15 cellular contexts compared by ENCODE assay signal in the genomic region with DNA sequence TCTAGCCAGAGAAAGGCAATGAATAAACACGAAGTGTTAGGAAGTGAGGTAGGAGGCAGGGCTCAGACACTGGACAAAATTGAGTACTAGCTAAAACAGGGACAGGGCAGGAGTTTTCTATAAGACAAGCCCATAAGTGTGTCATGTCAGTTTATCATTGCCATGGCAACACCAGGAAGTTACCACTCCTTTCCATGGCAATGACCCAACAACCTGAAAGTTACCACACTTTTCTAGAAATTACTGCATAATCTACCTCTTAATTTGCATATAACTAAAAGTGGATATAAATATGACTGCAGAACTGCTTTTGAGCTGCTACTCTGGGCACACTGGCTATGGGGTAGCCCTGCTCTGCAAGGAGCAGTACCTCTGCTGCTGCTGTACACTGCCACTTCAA.
A peak's percentile ranks its signal among the peaks of the same experiment; 100 is the strongest.
DNase-seq lines count a peak whose midpoint lies in the region; ATAC-seq, FAIRE-seq and TF ChIP-seq lines count a peak whose summit lies in the region.
"Had no signal": no experiment of that assay in that cellular context is flagged by ENCODE, and none has a peak within 500 bp of the region (broad histone marks: within the 10 kb centered on the region; RNA-seq: fewer than 3 reads in every experiment).

No MANE protein-coding gene starts in this region.

- no peaks in the 10 kb centered on the region for H4K20me1 ChIP-seq in GM12878 (ENCODE audit: control insufficient read depth, insufficient read depth)

- H3K4me1 ChIP-seq in GM12878 (ENCODE audit: control insufficient read depth, insufficient read depth, low read length): no peaks in the 10 kb centered on the region
- no peaks in the 10 kb centered on the region for H3K4me1 ChIP-seq in prostate gland (replicated peaks)
- H3K4me1 ChIP-seq: adrenal gland, Caco-2, parathyroid adenoma had no signal

- H3K27ac ChIP-seq in GM12878 (ENCODE audit: control insufficient read depth, insufficient read depth) (no peak overlapping the region), prostate gland (no peak overlapping the region)
- H3K27ac ChIP-seq: adrenal gland, parathyroid adenoma had no signal

- CTCF ChIA-PET in GM12878 (lab: Yijun Ruan, JAX): no interaction called here

- H3K79me2 ChIP-seq in GM12878 (ENCODE audit: control insufficient read depth, insufficient read depth, low read length): no peaks in the 10 kb centered on the region
- H3K79me2 ChIP-seq: parathyroid adenoma had no signal

- TF ChIP-seq POLR2A in GM12878 (IDR thresholded peaks at IDR 0.05; ENCODE audit: low read depth, low read length) (no peak), prostate gland (IDR thresholded peaks at IDR 0.05) (no peak)

- H3K9me3 ChIP-seq in GM12878 (replicated peaks; ENCODE audit: control insufficient read depth, insufficient read depth, low read length) (no peaks in the 10 kb centered on the region), prostate gland (no peaks in the 10 kb centered on the region)
- H3K9me3 ChIP-seq: adrenal gland, Caco-2 had no signal

- RAD21 ChIA-PET in GM12878 (lab: Charles Lee; ENCODE audit: unreplicated experiment): no interaction called here

- 0% methylated on average over 1 of the region's 1 CpG for WGBS in GM12878 (ENCODE audit: insufficient coverage, insufficient replicate concordance, low lambda C conversion rate, missing lambda C conversion rate)
- 48% methylated on average over 1 of the region's 1 CpG for WGBS in prostate gland

- H3K27me3 ChIP-seq in GM12878 (replicated peaks in 1 of 2; ENCODE audit: control insufficient read depth in 2 of 2, insufficient read depth in 2 of 2, low read length in 1 of 2) (no peaks in the 10 kb centered on the region), prostate gland (replicated peaks; ENCODE audit: insufficient read depth) (no peaks in the 10 kb centered on the region)
- H3K27me3 ChIP-seq: adrenal gland had no signal

- H3K4me2 ChIP-seq in GM12878 (ENCODE audit: control insufficient read depth, insufficient read depth): no peak overlapping the region
- H3K4me2 ChIP-seq: GM23338 had no signal

- in situ Hi-C loops in GM12878 (cut with MboI): no loop called here

- H3K36me3 ChIP-seq in GM12878 (ENCODE audit: control insufficient read depth in 2 of 2, insufficient read depth in 2 of 2, low read length in 1 of 2) (no peaks in the 10 kb centered on the region), prostate gland (no peaks in the 10 kb centered on the region)
- H3K36me3 ChIP-seq: adrenal gland had no signal

- POLR2A ChIA-PET in GM12878 (lab: Charles Lee): no interaction called here

- intact Hi-C loops in GM12878 (cut with micrococcal nuclease; ENCODE audit: unreplicated experiment): no loop called here
- intact Hi-C loops in prostate gland (cut with DNase I): no loop called here

- DNase-seq in GM12878 (ENCODE audit: low read depth, low spot score): peak; percentile 15
- no peak for DNase-seq in NCI-H2171 treated with DMSO at 0.1 percent for 48 hours (lab: John Stamatoyannopoulos, UW)
- no peak for DNase-seq in inferior parietal cortex (ENCODE audit: extremely low spot score)
- no peak for DNase-seq in amygdala (lab: John Stamatoyannopoulos, UW)
- no peak for DNase-seq in prostate gland (ENCODE audit: low spot score)
- DNase-seq: adrenal gland, Caco-2, NCI-H1105 treated with DMSO at 0.1 percent for 48 hours had no signal

- H3K4me3 ChIP-seq in GM12878 (no peak overlapping the region), prostate gland (no peak overlapping the region)
- H3K4me3 ChIP-seq: adrenal gland, GM23338 had no signal

- TF ChIP-seq EP300 in GM12878 (IDR thresholded peaks at IDR 0.05; ENCODE audit: borderline replicate concordance in 1 of 2, control insufficient read depth in 1 of 2, low read depth in 2 of 2, low read length in 2 of 2): no peak

- FAIRE-seq in GM12878 (lab: Jason Lieb, UNC): no peak
- FAIRE-seq: islet of Langerhans had no signal

- ATAC-seq in GM18868 (IDR thresholded peaks at IDR 0.05; ENCODE audit: unreplicated experiment) (peak; percentile 91), GM21528 (IDR thresholded peaks at IDR 0.05; ENCODE audit: low FRiP score, unreplicated experiment) (peak; percentile 79), HG03139 (IDR thresholded peaks at IDR 0.05; ENCODE audit: unreplicated experiment) (peak; percentile 78), GM12878 (peak; percentile 76)
- ATAC-seq: GM23338, Panc1 had no signal

- H2AFZ ChIP-seq in GM12878 (ENCODE audit: control insufficient read depth, low read depth, low read length): no peak overlapping the region
- H2AFZ ChIP-seq: GM23338, parathyroid adenoma had no signal

- SMC1A ChIA-PET in GM12878 (lab: Charles Lee; ENCODE audit: uncharacterized antibody, unreplicated experiment): interaction anchor here (1.7 kb wide), 1 partner anchor 12 kb away, joined by 4 read pairs; no protein-coding TSS in a partner anchor

- BruUV-seq in GM12878 (replicated peaks; lab: Mats Ljungman, UMichigan): no TSS peak

- H3K9ac ChIP-seq in GM12878 (ENCODE audit: control insufficient read depth, insufficient read depth, low read length): no peak overlapping the region
- H3K9ac ChIP-seq: parathyroid adenoma had no signal

- no peak for TF ChIP-seq RAD21 in GM12878 (IDR thresholded peaks at IDR 0.05; ENCODE audit: insufficient read depth, low read depth, low read length)

- TF ChIP-seq CTCF in GM12878 (IDR thresholded peaks at IDR 0.05 in 2 of 3, conservative IDR thresholded peaks at IDR 0.05 in 1 of 3; ENCODE audit: control insufficient read depth in 2 of 3, extremely low read depth in 1 of 3, insufficient read depth in 1 of 3, low read depth in 3 of 3, low read length in 3 of 3): no peak
- TF ChIP-seq CTCF in prostate gland (IDR thresholded peaks at IDR 0.05): no peak

TF ChIP-seq in GM12878, 131 proteins besides CTCF, POLR2A, EP300 and RAD21 (continues in another document):
- TF ChIP-seq, protein P1, sequence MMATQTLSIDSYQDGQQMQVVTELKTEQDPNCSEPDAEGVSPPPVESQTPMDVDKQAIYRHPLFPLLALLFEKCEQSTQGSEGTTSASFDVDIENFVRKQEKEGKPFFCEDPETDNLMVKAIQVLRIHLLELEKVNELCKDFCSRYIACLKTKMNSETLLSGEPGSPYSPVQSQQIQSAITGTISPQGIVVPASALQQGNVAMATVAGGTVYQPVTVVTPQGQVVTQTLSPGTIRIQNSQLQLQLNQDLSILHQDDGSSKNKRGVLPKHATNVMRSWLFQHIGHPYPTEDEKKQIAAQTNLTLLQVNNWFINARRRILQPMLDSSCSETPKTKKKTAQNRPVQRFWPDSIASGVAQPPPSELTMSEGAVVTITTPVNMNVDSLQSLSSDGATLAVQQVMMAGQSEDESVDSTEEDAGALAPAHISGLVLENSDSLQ (IDR thresholded peaks at IDR 0.05): peak; percentile 55; the same call in 1 of the 2 replicates
- TF ChIP-seq, protein P2, sequence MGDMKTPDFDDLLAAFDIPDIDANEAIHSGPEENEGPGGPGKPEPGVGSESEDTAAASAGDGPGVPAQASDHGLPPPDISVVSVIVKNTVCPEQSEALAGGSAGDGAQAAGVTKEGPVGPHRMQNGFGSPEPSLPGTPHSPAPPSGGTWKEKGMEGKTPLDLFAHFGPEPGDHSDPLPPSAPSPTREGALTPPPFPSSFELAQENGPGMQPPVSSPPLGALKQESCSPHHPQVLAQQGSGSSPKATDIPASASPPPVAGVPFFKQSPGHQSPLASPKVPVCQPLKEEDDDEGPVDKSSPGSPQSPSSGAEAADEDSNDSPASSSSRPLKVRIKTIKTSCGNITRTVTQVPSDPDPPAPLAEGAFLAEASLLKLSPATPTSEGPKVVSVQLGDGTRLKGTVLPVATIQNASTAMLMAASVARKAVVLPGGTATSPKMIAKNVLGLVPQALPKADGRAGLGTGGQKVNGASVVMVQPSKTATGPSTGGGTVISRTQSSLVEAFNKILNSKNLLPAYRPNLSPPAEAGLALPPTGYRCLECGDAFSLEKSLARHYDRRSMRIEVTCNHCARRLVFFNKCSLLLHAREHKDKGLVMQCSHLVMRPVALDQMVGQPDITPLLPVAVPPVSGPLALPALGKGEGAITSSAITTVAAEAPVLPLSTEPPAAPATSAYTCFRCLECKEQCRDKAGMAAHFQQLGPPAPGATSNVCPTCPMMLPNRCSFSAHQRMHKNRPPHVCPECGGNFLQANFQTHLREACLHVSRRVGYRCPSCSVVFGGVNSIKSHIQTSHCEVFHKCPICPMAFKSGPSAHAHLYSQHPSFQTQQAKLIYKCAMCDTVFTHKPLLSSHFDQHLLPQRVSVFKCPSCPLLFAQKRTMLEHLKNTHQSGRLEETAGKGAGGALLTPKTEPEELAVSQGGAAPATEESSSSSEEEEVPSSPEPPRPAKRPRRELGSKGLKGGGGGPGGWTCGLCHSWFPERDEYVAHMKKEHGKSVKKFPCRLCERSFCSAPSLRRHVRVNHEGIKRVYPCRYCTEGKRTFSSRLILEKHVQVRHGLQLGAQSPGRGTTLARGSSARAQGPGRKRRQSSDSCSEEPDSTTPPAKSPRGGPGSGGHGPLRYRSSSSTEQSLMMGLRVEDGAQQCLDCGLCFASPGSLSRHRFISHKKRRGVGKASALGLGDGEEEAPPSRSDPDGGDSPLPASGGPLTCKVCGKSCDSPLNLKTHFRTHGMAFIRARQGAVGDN (IDR thresholded peaks at IDR 0.05): no peak
